Comparison of ENCODE assay signal across 1 cellular context in the genomic region with DNA sequence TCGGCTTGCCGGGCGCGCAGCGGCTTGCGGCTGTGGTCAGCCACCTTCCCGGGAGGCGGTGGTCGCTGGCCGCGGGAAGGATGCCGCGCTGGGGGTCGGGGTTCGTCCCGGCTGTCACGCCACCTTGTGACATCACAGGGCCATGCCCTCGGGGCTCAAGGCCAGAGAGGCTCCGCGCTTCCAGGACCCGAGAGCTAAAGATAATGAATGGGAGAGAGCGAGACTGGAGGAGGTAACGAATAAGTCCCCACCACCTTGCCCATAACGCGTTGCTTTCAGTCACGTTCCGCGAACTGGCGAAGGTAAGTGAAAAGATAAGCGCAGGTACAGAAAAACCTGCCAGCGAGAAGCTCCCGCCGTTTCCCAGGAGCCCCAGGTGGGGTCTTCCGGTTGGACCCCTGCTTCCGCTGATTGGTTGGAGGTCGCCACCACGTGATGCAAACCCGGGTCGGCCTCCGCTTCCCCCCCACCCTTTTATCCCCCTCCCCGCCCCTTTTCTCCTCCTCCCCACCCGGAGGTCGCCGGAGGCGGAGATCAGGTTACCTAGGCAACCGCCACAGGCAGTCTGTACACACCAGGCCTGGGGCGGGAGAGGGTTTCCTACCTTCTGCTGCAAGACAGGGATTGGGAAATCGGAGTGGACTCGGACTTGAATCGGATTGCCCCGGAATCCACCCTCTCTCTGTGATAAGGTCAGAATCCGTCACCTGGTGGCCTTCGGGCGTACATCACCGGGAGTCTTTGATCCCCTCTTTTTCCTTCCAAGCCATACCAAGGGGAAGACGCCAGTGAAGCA.
TF ChIP-seq lines count a peak whose summit lies in the region.

Gene LRRC9, plus strand, starts transcription at position 563 of the 796 bp plus-strand sequence.

TF ChIP-seq in liver, 16 proteins besides CTCF, POLR2A, EP300 and RAD21 (continued from another document):
- TF ChIP-seq, protein P1, sequence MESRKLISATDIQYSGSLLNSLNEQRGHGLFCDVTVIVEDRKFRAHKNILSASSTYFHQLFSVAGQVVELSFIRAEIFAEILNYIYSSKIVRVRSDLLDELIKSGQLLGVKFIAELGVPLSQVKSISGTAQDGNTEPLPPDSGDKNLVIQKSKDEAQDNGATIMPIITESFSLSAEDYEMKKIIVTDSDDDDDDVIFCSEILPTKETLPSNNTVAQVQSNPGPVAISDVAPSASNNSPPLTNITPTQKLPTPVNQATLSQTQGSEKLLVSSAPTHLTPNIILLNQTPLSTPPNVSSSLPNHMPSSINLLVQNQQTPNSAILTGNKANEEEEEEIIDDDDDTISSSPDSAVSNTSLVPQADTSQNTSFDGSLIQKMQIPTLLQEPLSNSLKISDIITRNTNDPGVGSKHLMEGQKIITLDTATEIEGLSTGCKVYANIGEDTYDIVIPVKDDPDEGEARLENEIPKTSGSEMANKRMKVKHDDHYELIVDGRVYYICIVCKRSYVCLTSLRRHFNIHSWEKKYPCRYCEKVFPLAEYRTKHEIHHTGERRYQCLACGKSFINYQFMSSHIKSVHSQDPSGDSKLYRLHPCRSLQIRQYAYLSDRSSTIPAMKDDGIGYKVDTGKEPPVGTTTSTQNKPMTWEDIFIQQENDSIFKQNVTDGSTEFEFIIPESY (IDR thresholded peaks at IDR 0.05), result no peak
- TF ChIP-seq YY1 (IDR thresholded peaks at IDR 0.05), result no peak
- peak; percentile 70 to 73 for TF ChIP-seq RXRA (IDR thresholded peaks at IDR 0.05)
- peak in 1 of 2 donors; percentile 48 for TF ChIP-seq JUND (IDR thresholded peaks at IDR 0.05)
- TF ChIP-seq HNF4A (conservative IDR thresholded peaks at IDR 0.05), result peak; percentile 97
TF ChIP-seq in liver: peak in this region for 10.
